ENCODE assay signal across 7 cellular contexts in the genomic region with DNA sequence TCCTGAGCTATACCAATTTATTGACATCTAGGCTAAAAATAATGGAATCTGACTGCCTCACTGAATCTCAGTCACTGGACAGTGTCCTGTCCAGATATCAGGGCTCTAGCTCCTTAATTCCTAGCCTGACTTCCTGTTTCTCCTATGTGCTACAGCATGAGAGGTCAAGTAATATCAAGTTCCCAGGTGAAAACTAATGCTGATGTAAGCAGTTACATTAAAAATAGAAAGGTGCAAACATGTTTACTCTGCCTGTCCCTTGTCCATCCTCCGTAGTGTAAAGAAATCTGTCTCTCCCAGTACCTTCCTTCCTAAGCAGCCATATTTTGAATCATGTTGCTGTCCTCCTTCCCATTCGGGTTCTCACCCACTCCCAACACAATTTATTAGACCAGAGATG.
"Had no signal": no experiment of that assay in that cellular context is flagged by ENCODE, and none has a peak within 500 bp of the region (broad histone marks: within the 10 kb centered on the region; RNA-seq: fewer than 3 reads in every experiment).

No MANE protein-coding gene starts in this region.

- H3K4me2 ChIP-seq: GM23338, KMS-11 had no signal

- DNase-seq: H9, HCEC 1CT had no signal

- H2AFZ ChIP-seq: GM23338 had no signal

- ATAC-seq: GM23338 had no signal

- FAIRE-seq: H1, H54, HTR-8/SVneo had no signal

- H3K9ac ChIP-seq: KMS-11 had no signal

- H3K4me3 ChIP-seq: GM23338 had no signal

- H3K27ac ChIP-seq: KMS-11 had no signal
